Comparison of ENCODE assay signal across 9 cellular contexts in genomic region chr3:69385723-69386483, GRCh38. TPM values are rescaled to one million over a fixed set of nuclear protein-coding genes. Genes with fewer than 3 reads are reported as not detected.
DNase-seq lines count a peak whose midpoint lies in the region; ATAC-seq, FAIRE-seq and TF ChIP-seq lines count a peak whose summit lies in the region.
"Had no signal": no experiment of that assay in that cellular context is flagged by ENCODE, and none has a peak within 500 bp of the region (broad histone marks: within the 10 kb centered on the region; RNA-seq: fewer than 3 reads in every experiment).

FRMD4B (minus strand) TSS chr3:69386088; CDS start chr3:69385989, 99 bp downstream.

- DNase-seq in AG09319 (ENCODE audit: extremely low read depth, low read depth), result no peak
- no peak for DNase-seq in T-helper 17 cell
- DNase-seq in kidney tubule cell (ENCODE audit: low spot score), result peak; percentile 59
- no peak for DNase-seq in NCI-H1436 (lab: John Stamatoyannopoulos, UW)
- DNase-seq in GM19239 (ENCODE audit: insufficient read length, low spot score), result no peak

- H3K27me3 Mint-ChIP-seq in T-helper 17 cell, result peaks cover 56% of the 10 kb centered on the region
- peaks cover 25% of the 10 kb centered on the region for H3K27me3 Mint-ChIP-seq in dendritic cell treated with granulocyte-macrophage colony-stimulating factor and Interleukin-4, amounts not matched to agents 40 ng/mL and 50 ng/mL, for 4 days

- ATAC-seq in GM19438 (IDR thresholded peaks at IDR 0.05; ENCODE audit: low read depth, unreplicated experiment), result peak; percentile 62
- ATAC-seq in T-helper 17 cell, result peak; percentile 36
- ATAC-seq: HCT116 had no signal

- H3K27ac ChIP-seq in skin epidermis, result peak within 1 kb of the TSS in 14 of 21 experiments; percentile 4 to 68 (median 36)

- TF ChIP-seq CTCF in AG09319 (IDR thresholded peaks at IDR 0.05; ENCODE audit: low read depth, low read length), result peak; percentile 22

- FAIRE-seq in GM19239 (lab: Jason Lieb, UNC), result no peak

- H3K36me3 Mint-ChIP-seq in T-helper 17 cell (ENCODE audit: low read depth), result no peaks in the 10 kb centered on the region
- peaks cover 16% of the 10 kb centered on the region for H3K36me3 Mint-ChIP-seq in dendritic cell treated with granulocyte-macrophage colony-stimulating factor and Interleukin-4, amounts not matched to agents 40 ng/mL and 50 ng/mL, for 4 days (ENCODE audit: low read depth)

- no peaks in the 10 kb centered on the region for H3K9me3 Mint-ChIP-seq in dendritic cell treated with granulocyte-macrophage colony-stimulating factor and Interleukin-4, amounts not matched to agents 40 ng/mL and 50 ng/mL, for 4 days

- H3K4me1 Mint-ChIP-seq in T-helper 17 cell, result peaks cover 3% of the 10 kb centered on the region
- peaks cover 37% of the 10 kb centered on the region for H3K4me1 Mint-ChIP-seq in dendritic cell treated with granulocyte-macrophage colony-stimulating factor and Interleukin-4, amounts not matched to agents 40 ng/mL and 50 ng/mL, for 4 days (ENCODE audit: low read depth)

- intact Hi-C loops in dendritic cell treated with granulocyte-macrophage colony-stimulating factor and Interleukin-4, amounts not matched to agents 40 ng/mL and 50 ng/mL, for 4 days (cut with micrococcal nuclease), result loop anchor here (5.0 kb wide), 1 partner anchor 64 kb away; no protein-coding TSS in a partner anchor

- no peaks in the 10 kb centered on the region for H3K9me3 ChIP-seq in T-helper 17 cell (ENCODE audit: control insufficient read depth, low read length, poor library complexity, severe bottlenecking)

- no peak within 1 kb of the TSS for H3K27ac Mint-ChIP-seq in T-helper 17 cell
- H3K27ac Mint-ChIP-seq in dendritic cell treated with granulocyte-macrophage colony-stimulating factor and Interleukin-4, amounts not matched to agents 40 ng/mL and 50 ng/mL, for 4 days, result peak within 1 kb of the TSS; percentile 90

- H3K4me3 Mint-ChIP-seq in T-helper 17 cell, result peak within 1 kb of the TSS; percentile 63
- H3K4me3 Mint-ChIP-seq in dendritic cell treated with granulocyte-macrophage colony-stimulating factor and Interleukin-4, amounts not matched to agents 40 ng/mL and 50 ng/mL, for 4 days, result peak within 1 kb of the TSS; percentile 84

- H3K4me3 ChIP-seq in skin epidermis, result peak within 1 kb of the TSS; percentile 35 to 49 (median 43)

RNA-seq across cellular contexts. Expression of gene FRMD4B, which starts in this region (rescaled TPM):
- total RNA-seq in T-helper 17 cell, result 10 to 100 TPM; 25.6 to 36.6 TPM
